Comparison of ENCODE assay signal across 8 cellular contexts in the genomic region with DNA sequence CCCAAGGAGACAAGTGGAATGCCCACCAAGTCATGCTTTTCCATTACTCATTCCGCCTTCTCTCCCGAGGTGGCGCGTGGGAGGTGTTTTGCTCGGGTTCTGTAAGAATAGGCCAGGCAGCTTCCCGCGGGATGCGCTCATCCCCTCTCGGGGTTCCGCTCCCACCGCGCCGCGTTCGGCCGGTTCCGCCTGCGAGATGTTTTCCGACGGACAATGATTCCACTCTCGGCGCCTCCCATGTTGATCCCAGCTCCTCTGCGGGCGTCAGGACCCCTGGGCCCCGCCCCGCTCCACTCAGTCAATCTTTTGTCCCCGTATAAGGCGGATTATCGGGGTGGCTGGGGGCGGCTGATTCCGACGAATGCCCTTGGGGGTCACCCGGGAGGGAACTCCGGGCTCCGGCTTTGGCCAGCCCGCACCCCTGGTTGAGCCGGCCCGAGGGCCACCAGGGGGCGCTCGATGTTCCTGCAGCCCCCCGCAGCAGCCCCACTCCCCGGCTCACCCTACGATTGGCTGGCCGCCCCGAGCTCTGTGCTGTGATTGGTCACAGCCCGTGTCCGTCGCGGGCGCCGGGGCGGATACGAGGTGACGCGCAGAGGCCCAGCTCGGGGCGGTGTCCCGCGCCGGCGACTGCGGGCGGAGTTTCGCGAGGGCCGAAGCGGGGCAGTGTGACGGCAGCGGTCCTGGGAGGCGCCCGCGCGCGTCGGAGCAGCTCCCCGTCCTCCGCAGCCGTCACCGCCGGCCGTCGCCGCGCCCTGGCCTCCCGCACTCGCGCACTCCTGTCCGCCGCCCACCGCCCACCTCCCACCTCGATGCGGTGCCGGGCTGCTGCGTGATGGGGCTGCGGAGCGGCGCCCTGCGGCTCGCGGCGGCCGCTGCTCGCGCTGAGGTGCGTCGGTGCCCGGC. TPM values are rescaled to one million over a fixed set of nuclear protein-coding genes. Genes with fewer than 3 reads are reported as not detected.
DNase-seq lines count a peak whose midpoint lies in the region; ATAC-seq, FAIRE-seq and TF ChIP-seq lines count a peak whose summit lies in the region.

A gene with protein sequence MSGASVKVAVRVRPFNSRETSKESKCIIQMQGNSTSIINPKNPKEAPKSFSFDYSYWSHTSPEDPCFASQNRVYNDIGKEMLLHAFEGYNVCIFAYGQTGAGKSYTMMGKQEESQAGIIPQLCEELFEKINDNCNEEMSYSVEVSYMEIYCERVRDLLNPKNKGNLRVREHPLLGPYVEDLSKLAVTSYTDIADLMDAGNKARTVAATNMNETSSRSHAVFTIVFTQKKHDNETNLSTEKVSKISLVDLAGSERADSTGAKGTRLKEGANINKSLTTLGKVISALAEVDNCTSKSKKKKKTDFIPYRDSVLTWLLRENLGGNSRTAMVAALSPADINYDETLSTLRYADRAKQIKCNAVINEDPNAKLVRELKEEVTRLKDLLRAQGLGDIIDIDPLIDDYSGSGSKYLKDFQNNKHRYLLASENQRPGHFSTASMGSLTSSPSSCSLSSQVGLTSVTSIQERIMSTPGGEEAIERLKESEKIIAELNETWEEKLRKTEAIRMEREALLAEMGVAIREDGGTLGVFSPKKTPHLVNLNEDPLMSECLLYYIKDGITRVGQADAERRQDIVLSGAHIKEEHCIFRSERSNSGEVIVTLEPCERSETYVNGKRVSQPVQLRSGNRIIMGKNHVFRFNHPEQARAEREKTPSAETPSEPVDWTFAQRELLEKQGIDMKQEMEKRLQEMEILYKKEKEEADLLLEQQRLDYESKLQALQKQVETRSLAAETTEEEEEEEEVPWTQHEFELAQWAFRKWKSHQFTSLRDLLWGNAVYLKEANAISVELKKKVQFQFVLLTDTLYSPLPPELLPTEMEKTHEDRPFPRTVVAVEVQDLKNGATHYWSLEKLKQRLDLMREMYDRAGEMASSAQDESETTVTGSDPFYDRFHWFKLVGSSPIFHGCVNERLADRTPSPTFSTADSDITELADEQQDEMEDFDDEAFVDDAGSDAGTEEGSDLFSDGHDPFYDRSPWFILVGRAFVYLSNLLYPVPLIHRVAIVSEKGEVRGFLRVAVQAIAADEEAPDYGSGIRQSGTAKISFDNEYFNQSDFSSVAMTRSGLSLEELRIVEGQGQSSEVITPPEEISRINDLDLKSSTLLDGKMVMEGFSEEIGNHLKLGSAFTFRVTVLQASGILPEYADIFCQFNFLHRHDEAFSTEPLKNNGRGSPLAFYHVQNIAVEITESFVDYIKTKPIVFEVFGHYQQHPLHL (N-terminal part only) (plus strand): TSS at position 666 of the 906 bp plus-strand sequence. CDS start 21,759 bp downstream, outside the sequence.

- intact Hi-C loops in left cardiac atrium (cut with DNase I), result loop anchor here (5.0 to 10.0 kb wide), 2 partner anchors 77 to 125 kb away; no protein-coding TSS in a partner anchor

- ATAC-seq in HG02840 (IDR thresholded peaks at IDR 0.05; ENCODE audit: low FRiP score, unreplicated experiment) (peak; percentile 94), left cardiac atrium (peak; percentile 97 to 98)

- no peaks in the 10 kb centered on the region for H3K9me3 Mint-ChIP-seq in progenitor cell of endocrine pancreas (ENCODE audit: low read depth)

- H3K36me3 Mint-ChIP-seq in progenitor cell of endocrine pancreas (ENCODE audit: insufficient read depth), result peaks cover 2% of the 10 kb centered on the region

- peak within 1 kb of the TSS; percentile 98 for H3K27ac Mint-ChIP-seq in progenitor cell of endocrine pancreas

- peaks cover 25% of the 10 kb centered on the region for H3K4me1 Mint-ChIP-seq in progenitor cell of endocrine pancreas (ENCODE audit: low read depth)

- TF ChIP-seq CTCF in progenitor cell of endocrine pancreas (IDR thresholded peaks at IDR 0.05; ENCODE audit: unreplicated experiment), result peak; percentile 98

- H3K4me3 Mint-ChIP-seq in progenitor cell of endocrine pancreas (ENCODE audit: low read depth), result peak within 1 kb of the TSS; percentile 94

- TF ChIP-seq POLR2A in GM12892 (IDR thresholded peaks at IDR 0.05; ENCODE audit: low read depth, low read length), result peak; percentile 53; the same call in 1 of the 2 replicates

- H3K27me3 Mint-ChIP-seq in progenitor cell of endocrine pancreas, result no peaks in the 10 kb centered on the region

- peak; percentile 94 for FAIRE-seq in GM12892 (lab: Jason Lieb, UNC)

- DNase-seq in GM12892 (ENCODE audit: insufficient read length) (peak; percentile 99), NCI-H1436 (lab: John Stamatoyannopoulos, UW) (peak; percentile 93), T-helper 1 cell (peak; percentile 93 to 97 (median 95)), amniotic epithelial cell (ENCODE audit: low read depth) (peak; percentile 94), left cardiac atrium (peak; percentile 99), progenitor cell of endocrine pancreas (ENCODE audit: low spot score, unreplicated experiment) (peak; percentile 100), ureter (ENCODE audit: low spot score) (peak; percentile 99)

RNA-seq across cellular contexts. Expression of the gene that starts here (rescaled TPM):
- 3.4 TPM for polyA plus RNA-seq in GM12892 (2012; ENCODE audit: missing spikeins)
- 10 to 100 TPM; 46.1 to 54.2 TPM for total RNA-seq in left cardiac atrium
- total RNA-seq in progenitor cell of endocrine pancreas, result 74.4 and 78.7 TPM in 2 replicates
- total RNA-seq in ureter, result 37.2 TPM

Comparison
In these comparisons a context has a peak if more than half of its experiments do, and no peak if none do; other contexts are left out.
1. Peak in every context shown above with its lines: DNase-seq and ATAC-seq.